Comparison of ENCODE assay signal across 8 cellular contexts in genomic region chr13:45370922-45371406, GRCh38. TPM values are rescaled to one million over a fixed set of nuclear protein-coding genes. Genes with fewer than 3 reads are reported as not detected.
DNase-seq lines count a peak whose midpoint lies in the region; ATAC-seq and TF ChIP-seq lines count a peak whose summit lies in the region.

No MANE protein-coding gene starts in this region.

- CTCF ChIA-PET in activated CD4-positive, alpha-beta memory T cell treated with anti-CD3 and anti-CD28 coated beads, Interleukin-2, amount 10 ng/mL, durations not matched to agents 7 days and 5 days (lab: Charles Lee): interaction anchor here (0.6 to 6.8 kb wide), 27 partner anchors 14 to 324 kb away, joined by 3 to 78 read pairs (median 5); partner anchors contain the start of genes SLC25A30 and TPT1

- peak; percentile 42 for DNase-seq in AG09309 (ENCODE audit: low read depth)
- DNase-seq in HuH-7 (ENCODE audit: low spot score): peak; percentile 69
- DNase-seq in activated CD4-positive, alpha-beta memory T cell treated with anti-CD3 and anti-CD28 coated beads, Interleukin-2, amount 10 ng/mL, durations not matched to agents 7 days and 5 days: peak; percentile 52
- DNase-seq in effector CD8-positive, alpha-beta T cell (lab: John Stamatoyannopoulos, UW): peak; percentile 53
- DNase-seq in medulla oblongata (ENCODE audit: extremely low spot score): peak; percentile 63
- DNase-seq in stimulated activated CD8-positive, alpha-beta memory T cell treated with anti-CD3 and anti-CD28 coated beads, Interleukin-12 subunit alpha, Interleukin-12 subunit beta, amount 100 ng/mL, for 4 hours (ENCODE audit: low read depth): peak; percentile 15
- DNase-seq in NCI-H526 (lab: John Stamatoyannopoulos, UW): no peak

- peaks cover 22% of the 10 kb centered on the region for H3K36me3 Mint-ChIP-seq in activated CD4-positive, alpha-beta memory T cell treated with anti-CD3 and anti-CD28 coated beads, Interleukin-2, amount 10 ng/mL, durations not matched to agents 7 days and 5 days (ENCODE audit: low read depth)

- peaks cover 42% of the 10 kb centered on the region for H3K4me1 Mint-ChIP-seq in activated CD4-positive, alpha-beta memory T cell treated with anti-CD3 and anti-CD28 coated beads, Interleukin-2, amount 10 ng/mL, durations not matched to agents 7 days and 5 days

- H3K9me3 Mint-ChIP-seq in activated CD4-positive, alpha-beta memory T cell treated with anti-CD3 and anti-CD28 coated beads, Interleukin-2, amount 10 ng/mL, durations not matched to agents 7 days and 5 days: no peaks in the 10 kb centered on the region

- POLR2A ChIA-PET in activated CD4-positive, alpha-beta memory T cell treated with anti-CD3 and anti-CD28 coated beads, Interleukin-2, amount 10 ng/mL, durations not matched to agents 7 days and 5 days (lab: Charles Lee): interaction anchor here (0.8 to 1.9 kb wide), 3 partner anchors 20 to 94 kb away, joined by 3 to 5 read pairs (median 4); partner anchors contain the start of gene COG3

- TF ChIP-seq CTCF in AG09309 (IDR thresholded peaks at IDR 0.05; ENCODE audit: control insufficient read depth, insufficient read depth, low read depth, low read length, missing control alignments): peak; percentile 82

- no peak overlapping the region for H3K27ac Mint-ChIP-seq in activated CD4-positive, alpha-beta memory T cell treated with anti-CD3 and anti-CD28 coated beads, Interleukin-2, amount 10 ng/mL, durations not matched to agents 7 days and 5 days

- no peak overlapping the region for H3K4me3 ChIP-seq in AG09309 (ENCODE audit: control insufficient read depth, low read depth, low read length)

- H3K27me3 Mint-ChIP-seq in activated CD4-positive, alpha-beta memory T cell treated with anti-CD3 and anti-CD28 coated beads, Interleukin-2, amount 10 ng/mL, durations not matched to agents 7 days and 5 days: no peaks in the 10 kb centered on the region

- no peak overlapping the region for H3K4me3 Mint-ChIP-seq in activated CD4-positive, alpha-beta memory T cell treated with anti-CD3 and anti-CD28 coated beads, Interleukin-2, amount 10 ng/mL, durations not matched to agents 7 days and 5 days

- ATAC-seq in HG02938 (IDR thresholded peaks at IDR 0.05; ENCODE audit: unreplicated experiment): no peak

RNA-seq across cellular contexts. Expression of gene TPT1, which starts 30.0 kb away (rescaled TPM):
- 1,000 to 10,000 TPM; 4,462 to 4,505 TPM for total RNA-seq in activated CD4-positive, alpha-beta memory T cell treated with anti-CD3 and anti-CD28 coated beads, Interleukin-2, amount 10 ng/mL, durations not matched to agents 7 days and 5 days

RNA-seq across cellular contexts. Expression of gene SLC25A30, which starts 47.2 kb away (rescaled TPM):
- 10 to 100 TPM; 17.5 to 17.6 TPM for total RNA-seq in activated CD4-positive, alpha-beta memory T cell treated with anti-CD3 and anti-CD28 coated beads, Interleukin-2, amount 10 ng/mL, durations not matched to agents 7 days and 5 days

Comparison
In these comparisons a context has a peak if more than half of its experiments do, and no peak if none do; other contexts are left out.
1. DNase-seq: peak in AG09309 (single experiment), HuH-7 (single experiment), activated CD4-positive, alpha-beta memory T cell treated with anti-CD3 and anti-CD28 coated beads, Interleukin-2, amount 10 ng/mL, durations not matched to agents 7 days and 5 days (single experiment), effector CD8-positive, alpha-beta T cell (single experiment), medulla oblongata (single experiment) and stimulated activated CD8-positive, alpha-beta memory T cell treated with anti-CD3 and anti-CD28 coated beads, Interleukin-12 subunit alpha, Interleukin-12 subunit beta, amount 100 ng/mL, for 4 hours (single experiment); none in NCI-H526 (0 of 2).